ENCODE assay signal across 8 cellular contexts in genomic region chr5:95861221-95861857, GRCh38. TPM values are rescaled to one million over a fixed set of nuclear protein-coding genes. Genes with fewer than 3 reads are reported as not detected.
DNase-seq lines count a peak whose midpoint lies in the region; ATAC-seq, FAIRE-seq and TF ChIP-seq lines count a peak whose summit lies in the region.
"Had no signal": no experiment of that assay in that cellular context is flagged by ENCODE, and none has a peak within 500 bp of the region (broad histone marks: within the 10 kb centered on the region; RNA-seq: fewer than 3 reads in every experiment).

No MANE protein-coding gene starts in this region.

- 12% methylated on average over 14 of the region's 14 CpGs for WGBS in GM12878 (ENCODE audit: insufficient coverage, insufficient replicate concordance, low lambda C conversion rate, missing lambda C conversion rate)
- WGBS in lower leg skin, 2 donors = 38 to 51% methylated on average over 14 of the region's 14 CpGs

- TF ChIP-seq POLR2A in GM12891 (IDR thresholded peaks at IDR 0.05; ENCODE audit: low read depth, low read length) (no peak), GM12878 (IDR thresholded peaks at IDR 0.05; ENCODE audit: low read depth, low read length) (no peak), lower leg skin (IDR thresholded peaks at IDR 0.05) (no peak), vagina (IDR thresholded peaks at IDR 0.05) (peak in 1 of 2 donors; percentile 32)

- no peaks in the 10 kb centered on the region for H3K27me3 ChIP-seq in GM12878 (replicated peaks in 1 of 2; ENCODE audit: control insufficient read depth in 2 of 2, insufficient read depth in 2 of 2, low read length in 1 of 2)
- no peaks in the 10 kb centered on the region for H3K27me3 ChIP-seq in vagina

- RAD21 ChIA-PET in GM12878 (lab: Charles Lee; ENCODE audit: unreplicated experiment) = interaction anchor here (0.7 to 13.6 kb wide), 12 partner anchors 8 to 741 kb away, joined by 3 to 182 read pairs (median 6); no protein-coding TSS in a partner anchor

- DNase-seq in GM12891 (ENCODE audit: insufficient read length, low spot score) = no peak
- peak; percentile 76 for DNase-seq in NCI-H226
- no peak for DNase-seq in GM12878 (ENCODE audit: low read depth, low spot score)
- DNase-seq in lower leg skin (ENCODE audit: low spot score in 2 of 2) = peak; percentile 87 to 94
- peak in 1 of 2 donors; percentile 96 for DNase-seq in vagina (ENCODE audit: extremely low spot score in 2 of 2)
- no peak for DNase-seq in NCI-H187 (lab: John Stamatoyannopoulos, UW)

- H3K27ac ChIP-seq in GM12878 (ENCODE audit: control insufficient read depth, insufficient read depth) = no peak overlapping the region
- H3K27ac ChIP-seq in vagina = peak overlapping the region; percentile 88

- in situ Hi-C loops in GM12878 (cut with MboI) = loop anchor here (5.0 kb wide), 1 partner anchor 96 kb away; no protein-coding TSS in a partner anchor

- H4K20me1 ChIP-seq in GM12878 (ENCODE audit: control insufficient read depth, insufficient read depth) = no peaks in the 10 kb centered on the region

- no peak overlapping the region for H3K9ac ChIP-seq in GM12878 (ENCODE audit: control insufficient read depth, insufficient read depth, low read length)

- peak overlapping the region; percentile 27; the same call in 1 of the 2 replicates for H3K4me3 ChIP-seq in GM12878
- H3K4me3 ChIP-seq in lower leg skin (ENCODE audit: low read depth, poor library complexity, severe bottlenecking) = no peak overlapping the region
- no peak overlapping the region for H3K4me3 ChIP-seq in vagina

- H3K4me1 ChIP-seq in GM12878 (ENCODE audit: control insufficient read depth, insufficient read depth, low read length) (peaks cover 22% of the 10 kb centered on the region), vagina (peaks cover 77% of the 10 kb centered on the region)

- no peak for TF ChIP-seq RAD21 in GM12878 (IDR thresholded peaks at IDR 0.05; ENCODE audit: insufficient read depth, low read depth, low read length)

- FAIRE-seq in GM12891 (lab: Jason Lieb, UNC) = peak; percentile 65
- FAIRE-seq in GM12878 (lab: Jason Lieb, UNC) = no peak

- H3K79me2 ChIP-seq in GM12878 (ENCODE audit: control insufficient read depth, insufficient read depth, low read length) = no peaks in the 10 kb centered on the region

- no peak for TF ChIP-seq EP300 in GM12878 (IDR thresholded peaks at IDR 0.05; ENCODE audit: borderline replicate concordance in 1 of 2, control insufficient read depth in 1 of 2, low read depth in 2 of 2, low read length in 2 of 2)

- intact Hi-C loops in GM12878 (cut with micrococcal nuclease; ENCODE audit: unreplicated experiment) = no loop called here
- intact Hi-C loops in lower leg skin (cut with DNase I; ENCODE audit: low total_unique reads) = loop anchor here (10.0 kb wide), 1 partner anchor 93 kb away; no protein-coding TSS in a partner anchor
- intact Hi-C loops in vagina (cut with DNase I) = no loop called here

- CTCF ChIA-PET in GM12878 (lab: Yijun Ruan, JAX) = interaction anchor here (0.8 to 20.1 kb wide), 19 partner anchors 9 to 744 kb away, joined by 3 to 360 read pairs (median 4); no protein-coding TSS in a partner anchor

- H3K4me2 ChIP-seq in GM12878 (ENCODE audit: control insufficient read depth, insufficient read depth) = peak overlapping the region; percentile 79

- H3K36me3 ChIP-seq in GM12878 (ENCODE audit: control insufficient read depth in 2 of 2, insufficient read depth in 2 of 2, low read length in 1 of 2) = no peaks in the 10 kb centered on the region
- H3K36me3 ChIP-seq in vagina = no peaks in the 10 kb centered on the region

- H3K9me3 ChIP-seq in GM12878 (replicated peaks; ENCODE audit: control insufficient read depth, insufficient read depth, low read length) (no peaks in the 10 kb centered on the region; the same call in 2 of the 3 replicates), vagina (no peaks in the 10 kb centered on the region)

- H2AFZ ChIP-seq in GM12878 (ENCODE audit: control insufficient read depth, low read depth, low read length) = peak overlapping the region; percentile 81

- TF ChIP-seq CTCF in GM12878 (IDR thresholded peaks at IDR 0.05 in 2 of 3, conservative IDR thresholded peaks at IDR 0.05 in 1 of 3; ENCODE audit: control insufficient read depth in 2 of 3, extremely low read depth in 1 of 3, insufficient read depth in 1 of 3, low read depth in 3 of 3, low read length in 3 of 3) (no peak), lower leg skin (IDR thresholded peaks at IDR 0.05) (no peak), vagina (IDR thresholded peaks at IDR 0.05) (no peak)

- SMC1A ChIA-PET in GM12878 (lab: Charles Lee; ENCODE audit: uncharacterized antibody, unreplicated experiment) = interaction anchor here (0.5 to 18.3 kb wide), 26 partner anchors 8 to 477 kb away, joined by 3 to 289 read pairs (median 4); no protein-coding TSS in a partner anchor

- ATAC-seq in GM12878 (no peak), HG02852 (IDR thresholded peaks at IDR 0.05; ENCODE audit: unreplicated experiment) (no peak)
- ATAC-seq: T-cell had no signal

- no TSS peak for BruUV-seq in GM12878 (replicated peaks; lab: Mats Ljungman, UMichigan)

- POLR2A ChIA-PET in GM12878 (lab: Charles Lee) = interaction anchor here (1.2 to 3.3 kb wide), 3 partner anchors 9 to 87 kb away, joined by 3 to 13 read pairs (median 5); no protein-coding TSS in a partner anchor

TF ChIP-seq in GM12891, 5 proteins besides CTCF, POLR2A, EP300 and RAD21:
- TF ChIP-seq TAF1 (IDR thresholded peaks at IDR 0.05; ENCODE audit: low read depth, low read length) (no peak), POLR2AphosphoS5 (IDR thresholded peaks at IDR 0.05; ENCODE audit: low read depth, low read length) (no peak), POU2F2 (IDR thresholded peaks at IDR 0.05; ENCODE audit: low read depth, low read length) (no peak), PAX5 (IDR thresholded peaks at IDR 0.05; ENCODE audit: insufficient read depth, low read length, severe bottlenecking) (no peak), SPI1 (IDR thresholded peaks at IDR 0.05; ENCODE audit: low read depth, low read length) (no peak)

TF ChIP-seq in GM12878, 131 proteins besides CTCF, POLR2A, EP300 and RAD21:
- TF ChIP-seq PRDM15 (CRISPR knock-in tag; IDR thresholded peaks at IDR 0.05) (no peak), GABPA (IDR thresholded peaks at IDR 0.05; ENCODE audit: low read depth) (no peak), RUNX3 (IDR thresholded peaks at IDR 0.05; ENCODE audit: low read length) (no peak), CBFB (IDR thresholded peaks at IDR 0.05; ENCODE audit: low read depth) (no peak)

RNA-seq across cellular contexts. Expression of gene GLRX, which starts 38.8 kb away (rescaled TPM):
- polyA plus RNA-seq in GM12891 (2012; ENCODE audit: low read depth, missing spikeins) = 172 TPM
- total RNA-seq in GM12878 (2013; cell fraction: nucleolus; rRNA removed) = 41.5 and 42.2 TPM in 2 replicates
- total RNA-seq in GM12878 (2014; rRNA removed) (103 and 127 TPM in 2 replicates), GM12878 (2014; rRNA removed; fragmentation: Illumina TruSeq; extraction: Trizol) (63.0 and 66.7 TPM in 2 replicates), GM12878 (2021) (80.0 and 80.2 TPM in 2 replicates), lower leg skin (100 to 1,000 TPM in 2 of 4 donors, 10 to 100 TPM in 2; 67.9 to 136 (median 105) TPM), vagina (63.3 TPM)
- 58.0 TPM for polyA plus RNA-seq in GM12878 (2011; ENCODE audit: low read depth)
- polyA plus RNA-seq in GM12878 (2011; rRNA removed) (188 and 194 TPM in 2 replicates), GM12878 (2014; fragmentation: Illumina TruSeq; extraction: Trizol) (130 and 179 TPM in 2 replicates), GM12878 (2014; fragmentation: Nextera tagmentation; extraction: Ambion mirVana) (100 to 1,000 TPM; 311 to 366 TPM), GM12878 (2014; rRNA removed) (195 and 236 TPM in 2 replicates), GM12878 (2016; fragmentation: Nextera tagmentation; extraction: Ambion mirVana) (100 to 1,000 TPM; 185 to 187 TPM)
- 89.8 and 172 TPM in 2 replicates for polyA plus RNA-seq in GM12878 (2011; cell fraction: cytosol; rRNA removed)
- 74.7 and 110 TPM in 2 replicates for polyA plus RNA-seq in GM12878 (2011; cell fraction: nucleus; rRNA removed)
- polyA plus RNA-seq in GM12878 (2012) = 135 and 145 TPM in 2 replicates
- polyA minus RNA-seq in GM12878 (2011; rRNA and poly(A)+ RNA removed) = 69.4 and 81.1 TPM in 2 replicates
- polyA minus RNA-seq in GM12878 (2011; cell fraction: cytosol; rRNA and poly(A)+ RNA removed) = 9.3 and 12.3 TPM in 2 replicates
- 41.7 and 62.0 TPM in 2 replicates for polyA minus RNA-seq in GM12878 (2011; cell fraction: nucleus; rRNA and poly(A)+ RNA removed)

Comparison
In these comparisons a context has a peak if more than half of its experiments do, and no peak if none do; other contexts are left out.
1. DNase-seq: peak in NCI-H226 (single experiment) and lower leg skin (2 of 2); none in GM12891 (single experiment), GM12878 (single experiment) and NCI-H187 (0 of 2).